ENCODE assay signal across 18 cellular contexts in genomic region chr10:59838390-59838789, GRCh38.
DNase-seq lines count a peak whose midpoint lies in the region; ATAC-seq and TF ChIP-seq lines count a peak whose summit lies in the region.
"Had no signal": no experiment of that assay in that cellular context is flagged by ENCODE, and none has a peak within 500 bp of the region (broad histone marks: within the 10 kb centered on the region; RNA-seq: fewer than 3 reads in every experiment).

No MANE protein-coding gene starts in this region.

- H2AFZ ChIP-seq in IMR-90 (replicated peaks; ENCODE audit: low read length, poor library complexity): no peak overlapping the region

- TF ChIP-seq RAD21 in IMR-90 (IDR thresholded peaks at IDR 0.05; ENCODE audit: low read length): no peak

- TF ChIP-seq POLR2A in IMR-90 (IDR thresholded peaks at IDR 0.05; ENCODE audit: low read depth, low read length) (no peak), esophagus squamous epithelium (IDR thresholded peaks at IDR 0.05) (no peak)

- no peak overlapping the region for H3K18ac ChIP-seq in IMR-90 (ENCODE audit: low read depth, low read length)

- no peak overlapping the region for H2BK120ac ChIP-seq in IMR-90 (ENCODE audit: low read depth, low read length)

- no TSS peak for BruUV-seq in IMR-90 (replicated peaks; lab: Mats Ljungman, UMichigan)

- no peaks in the 10 kb centered on the region for H3K9me3 Mint-ChIP-seq in natural killer cell

- H4K91ac ChIP-seq in IMR-90 (ENCODE audit: insufficient read depth, low read depth, low read length): no peak overlapping the region

- no peaks in the 10 kb centered on the region for H3K36me3 Mint-ChIP-seq in natural killer cell

- TF ChIP-seq CTCF in C4-2B (conservative IDR thresholded peaks at IDR 0.05) (no peak), IMR-90 (conservative IDR thresholded peaks at IDR 0.05; ENCODE audit: low read depth, low read length) (no peak), epithelial cell of esophagus (IDR thresholded peaks at IDR 0.05; ENCODE audit: insufficient read depth, low read depth, low read length, missing control alignments) (no peak), natural killer cell (IDR thresholded peaks at IDR 0.05) (no peak), esophagus squamous epithelium (IDR thresholded peaks at IDR 0.05) (no peak)

- POLR2A ChIA-PET in IMR-90 (lab: Charles Lee; ENCODE audit: unreplicated experiment): no interaction called here

- CTCF ChIA-PET in IMR-90 (lab: Yijun Ruan, JAX): interaction anchor here (1.4 kb wide), 1 partner anchor 8 kb away, joined by 5 read pairs; no protein-coding TSS in a partner anchor

- H3K79me1 ChIP-seq in IMR-90 (ENCODE audit: low read depth in 1 of 2, low read length in 2 of 2): peaks cover 23 to 38% of the 10 kb centered on the region in 2 experiments

- no peak overlapping the region for H3K23ac ChIP-seq in IMR-90 (ENCODE audit: low read depth, low read length)

- H2AK9ac ChIP-seq in IMR-90 (replicated peaks; ENCODE audit: low read depth, low read length, poor library complexity): no peak overlapping the region

- no peak overlapping the region for H3K4me3 Mint-ChIP-seq in natural killer cell

- H3K4me2 ChIP-seq in IMR-90 (ENCODE audit: low read depth, low read length): no peak overlapping the region

- H2BK15ac ChIP-seq in IMR-90 (ENCODE audit: low read depth, low read length): no peak overlapping the region

- H4K8ac ChIP-seq in IMR-90 (ENCODE audit: low read depth in 2 of 2, low read length in 2 of 2): no peak overlapping the region

- peaks cover 11% of the 10 kb centered on the region; the same call in 1 of the 2 replicates for H4K20me1 ChIP-seq in IMR-90 (ENCODE audit: insufficient read depth, low read length)

- dilution Hi-C loops in IMR-90 (cut with HindIII; ENCODE audit: low sequenced_read_pairs, unreplicated experiment): no loop called here

- no peak for ATAC-seq in IMR-90 (ENCODE audit: low read depth)
- no peak for ATAC-seq in natural killer cell
- no peak for ATAC-seq in HG02981 (IDR thresholded peaks at IDR 0.05; ENCODE audit: unreplicated experiment)
- ATAC-seq: K562, Panc1, SK-N-SH treated with all-trans-retinoic acid at 6 μM for 48 hours had no signal

- H3K4me3 ChIP-seq in IMR-90 (ENCODE audit: insufficient read depth, low read depth, low read length) (no peak overlapping the region), epithelial cell of esophagus (ENCODE audit: low read length) (no peak overlapping the region), esophagus squamous epithelium (no peak overlapping the region)
- H3K4me3 ChIP-seq: K562 had no signal

- no peak for DNase-seq in IMR-90
- DNase-seq in epithelial cell of esophagus (ENCODE audit: low read depth): peak; percentile 64
- peak; percentile 7 for DNase-seq in renal cortical epithelial cell (ENCODE audit: low read depth)
- no peak for DNase-seq in natural killer cell
- DNase-seq in activated T-cell treated with anti-CD3 and anti-CD28 coated beads, Interleukin-2, amount 50 U/mL, for 1 hour: no peak
- DNase-seq in esophagus squamous epithelium (lab: John Stamatoyannopoulos, UW): no peak
- DNase-seq: Caco-2, DMS153, EL, H7, NCI-H1436, NCI-H2029, SHP77 had no signal

- H3K27me3 Mint-ChIP-seq in natural killer cell (ENCODE audit: low read depth in 2 of 2): no peaks in the 10 kb centered on the region

- in situ Hi-C loops in IMR-90 (cut with MboI; ENCODE audit: low sequenced_read_pairs): loop anchor here (10.0 kb wide), 1 partner anchor 214 kb away; no protein-coding TSS in a partner anchor

- H3K27ac ChIP-seq in C4-2B (peak overlapping the region; percentile 45; the same call in 1 of the 2 replicates), IMR-90 (ENCODE audit: insufficient read depth, low read length) (no peak overlapping the region), esophagus squamous epithelium (peak overlapping the region in 2 of 4 donors; percentile 8 to 61)

- H3K27me3 ChIP-seq in IMR-90 (ENCODE audit: control insufficient read depth, insufficient read depth, low read length) (no peaks in the 10 kb centered on the region), esophagus squamous epithelium (no peaks in the 10 kb centered on the region)

- H2AK5ac ChIP-seq in IMR-90 (ENCODE audit: low read depth, low read length): no peak overlapping the region

- peak overlapping the region; percentile 32; the same call in 1 of the 2 replicates for H2BK20ac ChIP-seq in IMR-90 (ENCODE audit: low read depth, low read length)

- WGBS in IMR-90 (ENCODE audit: extremely low coverage in 2 of 2, insufficient read length in 1 of 2), 2 experiments: no CpG with 5 or more reads among the region's 2 CpGs
- 52 to 59% methylated on average over 2 of the region's 2 CpGs for WGBS in esophagus squamous epithelium, 2 donors

- H3K56ac ChIP-seq in IMR-90 (ENCODE audit: extremely low read depth, insufficient read depth, low read length): no peak overlapping the region

- H3K14ac ChIP-seq in IMR-90 (replicated peaks; ENCODE audit: low read depth, low read length): no peak overlapping the region

- H3K36me3 ChIP-seq in IMR-90 (ENCODE audit: control insufficient read depth, insufficient read depth, low read length) (peaks cover 2% of the 10 kb centered on the region; the same call in 1 of the 2 replicates), esophagus squamous epithelium (peaks cover 0 to 35% (median 0%) of the 10 kb centered on the region in 3 donors)

- no peak overlapping the region for H3K27ac Mint-ChIP-seq in natural killer cell

- H3K9me1 ChIP-seq in IMR-90 (ENCODE audit: insufficient read depth, low read length): peaks cover 18% of the 10 kb centered on the region

- H3K9me3 ChIP-seq in IMR-90 (ENCODE audit: control insufficient read depth, insufficient read depth, low read length) (no peaks in the 10 kb centered on the region), esophagus squamous epithelium (no peaks in the 10 kb centered on the region)
- H3K9me3 ChIP-seq: Caco-2 had no signal

- H2BK5ac ChIP-seq in IMR-90 (ENCODE audit: low read depth, low read length, poor library complexity, severe bottlenecking): no peak overlapping the region

- peaks cover 18 to 43% of the 10 kb centered on the region in 2 donors for H3K4me1 Mint-ChIP-seq in natural killer cell

- H4K5ac ChIP-seq in IMR-90 (ENCODE audit: low read depth, low read length): no peak overlapping the region

- no peak overlapping the region for H3K9ac ChIP-seq in IMR-90 (ENCODE audit: low read depth, low read length)

- intact Hi-C loops in IMR-90 (cut with micrococcal nuclease): no loop called here
- intact Hi-C loops in natural killer cell (cut with micrococcal nuclease): no loop called here
- intact Hi-C loops in esophagus squamous epithelium (cut with DNase I): loop anchor here (10.0 kb wide), 1 partner anchor 196 kb away; no protein-coding TSS in a partner anchor

- H3K4me1 ChIP-seq in IMR-90 (ENCODE audit: control insufficient read depth, insufficient read depth, low read length) (no peaks in the 10 kb centered on the region), esophagus squamous epithelium (peaks cover 8 to 52% (median 12%) of the 10 kb centered on the region in 3 donors)
- H3K4me1 ChIP-seq: Caco-2 had no signal

- no peak overlapping the region for H3K4ac ChIP-seq in IMR-90 (ENCODE audit: low read depth, low read length)

TF ChIP-seq in IMR-90, 13 proteins besides CTCF, POLR2A, EP300 and RAD21:
- TF ChIP-seq RCOR1 (IDR thresholded peaks at IDR 0.05; ENCODE audit: insufficient replicate concordance, low read length) (no peak), FOS (IDR thresholded peaks at IDR 0.05; ENCODE audit: low read depth, low read length) (no peak), MAZ (IDR thresholded peaks at IDR 0.05; ENCODE audit: borderline replicate concordance, low read depth, low read length) (no peak), ELK1 (IDR thresholded peaks at IDR 0.05; ENCODE audit: borderline replicate concordance, low read depth, low read length) (no peak), CEBPB (IDR thresholded peaks at IDR 0.05; ENCODE audit: low read depth, low read length) (no peak), BHLHE40 (IDR thresholded peaks at IDR 0.05; ENCODE audit: low read depth, low read length) (no peak), NFE2L2 (IDR thresholded peaks at IDR 0.05; ENCODE audit: low read depth, low read length) (no peak), RFX5 (IDR thresholded peaks at IDR 0.05; ENCODE audit: low read depth, low read length) (no peak)
- TF ChIP-seq, protein P1, sequence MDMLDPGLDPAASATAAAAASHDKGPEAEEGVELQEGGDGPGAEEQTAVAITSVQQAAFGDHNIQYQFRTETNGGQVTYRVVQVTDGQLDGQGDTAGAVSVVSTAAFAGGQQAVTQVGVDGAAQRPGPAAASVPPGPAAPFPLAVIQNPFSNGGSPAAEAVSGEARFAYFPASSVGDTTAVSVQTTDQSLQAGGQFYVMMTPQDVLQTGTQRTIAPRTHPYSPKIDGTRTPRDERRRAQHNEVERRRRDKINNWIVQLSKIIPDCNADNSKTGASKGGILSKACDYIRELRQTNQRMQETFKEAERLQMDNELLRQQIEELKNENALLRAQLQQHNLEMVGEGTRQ (IDR thresholded peaks at IDR 0.05; ENCODE audit: low read depth, low read length): no peak
TF ChIP-seq in IMR-90: peak in this region for 0.

Comparison
In these comparisons a context has a peak if more than half of its experiments do, and no peak if none do; other contexts are left out.
1. DNase-seq: peak in epithelial cell of esophagus (single experiment) and renal cortical epithelial cell (single experiment); none in IMR-90 (single experiment), natural killer cell (single experiment), activated T-cell treated with anti-CD3 and anti-CD28 coated beads, Interleukin-2, amount 50 U/mL, for 1 hour (single experiment) and esophagus squamous epithelium (single experiment).